ENCODE assay signal across 23 cellular contexts in the genomic region with DNA sequence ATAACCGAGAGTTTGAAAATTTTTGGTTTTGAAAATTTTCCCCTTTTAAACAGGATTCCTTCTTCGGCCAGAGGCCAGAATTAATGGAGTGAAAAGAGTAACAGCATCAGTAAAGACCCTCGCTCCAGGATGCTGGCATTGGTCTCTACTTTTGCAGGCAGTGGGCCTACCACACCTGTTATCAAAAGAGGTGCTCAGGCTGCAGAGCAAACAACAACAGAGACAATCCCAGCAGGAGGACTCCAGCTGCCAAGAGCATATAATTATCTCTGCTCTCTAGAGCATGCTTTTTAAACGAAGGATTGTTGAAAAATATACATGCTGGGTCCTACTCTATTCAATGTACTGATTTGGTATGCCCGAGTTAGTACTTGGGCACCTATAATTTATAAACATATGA.
DNase-seq lines count a peak whose midpoint lies in the region; ATAC-seq, FAIRE-seq and TF ChIP-seq lines count a peak whose summit lies in the region.
"Had no signal": no experiment of that assay in that cellular context is flagged by ENCODE, and none has a peak within 500 bp of the region (broad histone marks: within the 10 kb centered on the region; RNA-seq: fewer than 3 reads in every experiment).

No MANE protein-coding gene starts in this region.

- no peak overlapping the region for H2BK15ac ChIP-seq in H1 (ENCODE audit: low read length)

- H3K79me2 ChIP-seq in GM23338 (replicated peaks; ENCODE audit: insufficient read depth), result no peaks in the 10 kb centered on the region
- no peaks in the 10 kb centered on the region for H3K79me2 ChIP-seq in H1 (ENCODE audit: control insufficient read depth in 1 of 2, insufficient read depth in 2 of 2, low read length in 2 of 2)

- peaks cover 18% of the 10 kb centered on the region for H3K4me1 Mint-ChIP-seq in GM23338
- H3K4me1 Mint-ChIP-seq: CD4-positive, alpha-beta memory T cell; immature natural killer cell had no signal

- H3K9me3 ChIP-seq in H1 (ENCODE audit: insufficient read depth in 2 of 2, low read depth in 1 of 2, low read length in 1 of 2) (no peaks in the 10 kb centered on the region), sigmoid colon (no peaks in the 10 kb centered on the region)
- H3K9me3 ChIP-seq: tibial artery had no signal

- H3K36me3 Mint-ChIP-seq in GM23338 (ENCODE audit: low read depth), result 0 out of 3 replicates have a peak, but pooled peaks cover 4% of the 10 kb centered on the region
- H3K36me3 Mint-ChIP-seq: CD4-positive, alpha-beta memory T cell had no signal

- no peaks in the 10 kb centered on the region for H3K23me2 ChIP-seq in H1 (ENCODE audit: low read depth, low read length)

- CTCF ChIA-PET in H1 (lab: Charles Lee; ENCODE audit: partially characterized antibody), result no interaction called here

- H2AFZ ChIP-seq in GM23338, result no peak overlapping the region
- no peak overlapping the region for H2AFZ ChIP-seq in H1 (ENCODE audit: low read length)

- no peak overlapping the region for H3K23ac ChIP-seq in H1 (ENCODE audit: insufficient read length)

- H4K20me1 ChIP-seq in GM23338 (replicated peaks; ENCODE audit: insufficient read depth) (no peaks in the 10 kb centered on the region), H1 (replicated peaks in 1 of 2; ENCODE audit: control insufficient read depth in 1 of 2, insufficient read depth in 2 of 2, low read length in 2 of 2) (no peaks in the 10 kb centered on the region)

- WGBS in H1 (ENCODE audit: extremely low coverage in 1 of 2, insufficient coverage in 1 of 2, insufficient read length in 1 of 2, insufficient replicate concordance in 2 of 2, low coverage in 1 of 2, low lambda C conversion rate in 2 of 2, missing lambda C conversion rate in 1 of 2), 2 experiments, result 66% methylated on average over 5 of the region's 5 CpGs; no CpG with 5 or more reads in 1 of the 2 experiments
- WGBS in sigmoid colon, 2 donors, result 66 to 69% methylated on average over 5 of the region's 5 CpGs

- H2BK5ac ChIP-seq in H1 (ENCODE audit: low read depth, low read length), result no peak overlapping the region

- H4K8ac ChIP-seq in H1 (ENCODE audit: extremely low read depth, insufficient read depth, low read length), result no peak overlapping the region

- no peaks in the 10 kb centered on the region for H3K9me2 ChIP-seq in GM23338 (ENCODE audit: insufficient read depth)

- H3K4me3 ChIP-seq in GM23338, result no peak overlapping the region
- no peak overlapping the region for H3K4me3 ChIP-seq in H1 (ENCODE audit: extremely low read depth in 1 of 4, insufficient read depth in 2 of 4, low read depth in 3 of 4, low read length in 4 of 4)
- H3K4me3 ChIP-seq in sigmoid colon, result no peak overlapping the region
- H3K4me3 ChIP-seq: cardiac muscle cell, heart right ventricle, tibial artery had no signal

- no peak overlapping the region for H4K91ac ChIP-seq in H1 (replicated peaks; ENCODE audit: insufficient read length, low read length)

- H4K5ac ChIP-seq in H1 (ENCODE audit: insufficient read length, low read depth, low read length), result no peak overlapping the region

- no peaks in the 10 kb centered on the region for H3K79me1 ChIP-seq in H1 (ENCODE audit: low read depth, low read length)

- DNase-seq in GM23338 (ENCODE audit: low spot score) (no peak), NCI-H146 treated with DMSO at 0.1 percent for 48 hours (lab: John Stamatoyannopoulos, UW; ENCODE audit: unreplicated experiment) (peak; percentile 94), NCI-H2227 treated with DMSO at 0.1 percent for 48 hours (lab: John Stamatoyannopoulos, UW) (peak; percentile 95), H1 (ENCODE audit: low read depth in 1 of 2, low spot score in 2 of 2) (no peak), sigmoid colon (no peak)
- DNase-seq in stimulated activated CD8-positive, alpha-beta memory T cell treated with anti-CD3 and anti-CD28 coated beads, Interleukin-4, amount 100 ng/mL, for 48 hours, result no peak
- DNase-seq: activated CD8-positive, alpha-beta T cell treated with anti-CD3 and anti-CD28 coated beads for 36 hours; activated naive CD4-positive, alpha-beta T cell treated with Interleukin-2 at 50 U/mL for 16 hours; amygdala; CD4-positive, alpha-beta memory T cell; EL; heart right ventricle; immature natural killer cell; small intestine; stimulated activated CD4-positive, alpha-beta T cell treated with anti-CD3 and anti-CD28 coated beads, Interleukin-2, amount 100 ng/mL, for 48 hours; stimulated activated naive CD8-positive, alpha-beta T cell treated with anti-CD3 and anti-CD28 coated beads, Interleukin-15, Interleukin-2, amounts not matched to agents 100 U/mL and 50 U/mL, for 24 hours; tibial artery had no signal

- H3K27ac ChIP-seq in GM23338 (ENCODE audit: low read depth), result no peak overlapping the region
- no peak overlapping the region for H3K27ac ChIP-seq in H1 (ENCODE audit: low read depth, low read length)
- no peak overlapping the region for H3K27ac ChIP-seq in sigmoid colon
- H3K27ac ChIP-seq: cardiac muscle cell, heart right ventricle, tibial artery had no signal

- TF ChIP-seq CTCF in GM23338 (conservative IDR thresholded peaks at IDR 0.05; ENCODE audit: low read depth in 2 of 2), result no peak
- no peak for TF ChIP-seq CTCF in H1 (IDR thresholded peaks at IDR 0.05; ENCODE audit: control extremely low read depth in 1 of 3, insufficient read depth in 1 of 3, low read depth in 1 of 3, low read length in 3 of 3)
- TF ChIP-seq CTCF in sigmoid colon (IDR thresholded peaks at IDR 0.05), result no peak

- POLR2A ChIA-PET in H1 (lab: Charles Lee; ENCODE audit: partially characterized antibody), result no interaction called here

- H2AK5ac ChIP-seq in H1 (ENCODE audit: low read depth, low read length), result no peak overlapping the region

- H3K27me3 ChIP-seq in GM23338 (ENCODE audit: insufficient read depth) (no peaks in the 10 kb centered on the region), H1 (replicated peaks in 1 of 4; ENCODE audit: control insufficient read depth in 3 of 4, extremely low read depth in 1 of 4, insufficient read depth in 3 of 4, low read length in 3 of 4) (no peaks in the 10 kb centered on the region), sigmoid colon (no peaks in the 10 kb centered on the region)
- H3K27me3 ChIP-seq: cardiac muscle cell, heart right ventricle, tibial artery had no signal

- no peak overlapping the region for H2BK120ac ChIP-seq in H1 (replicated peaks; ENCODE audit: low read depth, low read length)

- TF ChIP-seq EP300 in H1 (IDR thresholded peaks at IDR 0.05; ENCODE audit: borderline replicate concordance in 1 of 2, low read depth in 2 of 2, low read length in 2 of 2) (no peak), sigmoid colon (IDR thresholded peaks at IDR 0.05) (no peak)

- no peak overlapping the region for H3K14ac ChIP-seq in H1 (ENCODE audit: insufficient read length)

- H3K4me3 Mint-ChIP-seq in GM23338, result no peak overlapping the region
- H3K4me3 Mint-ChIP-seq: activated CD8-positive, alpha-beta T cell treated with anti-CD3 and anti-CD28 coated beads for 36 hours; CD4-positive, alpha-beta memory T cell; dendritic cell treated with granulocyte-macrophage colony-stimulating factor and Interleukin-4, amounts not matched to agents 40 ng/mL and 50 ng/mL, for 4 days; immature natural killer cell; neural crest cell had no signal

- no peak overlapping the region for H2BK12ac ChIP-seq in H1 (ENCODE audit: low read depth, low read length)

- no peaks in the 10 kb centered on the region for H3K9me3 Mint-ChIP-seq in GM23338
- H3K9me3 Mint-ChIP-seq: neural crest cell had no signal

- H3K4me2 ChIP-seq in GM23338 (no peak overlapping the region), H1 (ENCODE audit: insufficient read depth in 1 of 2, low read depth in 2 of 2, low read length in 2 of 2) (no peak overlapping the region)

- no peaks in the 10 kb centered on the region for H3K4me1 ChIP-seq in GM23338 (ENCODE audit: insufficient read depth)
- H3K4me1 ChIP-seq in H1 (replicated peaks in 1 of 4; ENCODE audit: control insufficient read depth in 3 of 4, insufficient read depth in 4 of 4, low read length in 3 of 4), result peaks cover 0 to 4% (median 0%) of the 10 kb centered on the region in 4 experiments; a peak in 1 of 7 replicates
- H3K4me1 ChIP-seq in sigmoid colon, result no peaks in the 10 kb centered on the region
- H3K4me1 ChIP-seq: heart right ventricle, tibial artery had no signal

- ATAC-seq in GM23338 (peak; percentile 23; the same call in 1 of the 3 replicates), HG03521 (IDR thresholded peaks at IDR 0.05; ENCODE audit: unreplicated experiment) (no peak), HG02840 (IDR thresholded peaks at IDR 0.05; ENCODE audit: low FRiP score, unreplicated experiment) (no peak)
- ATAC-seq: activated CD8-positive, alpha-beta T cell treated with anti-CD3 and anti-CD28 coated beads for 36 hours; heart right ventricle; HepG2; stimulated activated naive CD8-positive, alpha-beta T cell treated with anti-CD3 and anti-CD28 coated beads, Interleukin-15, Interleukin-2, amounts not matched to agents 100 U/mL and 50 U/mL, for 24 hours had no signal

- no peak overlapping the region for H2BK20ac ChIP-seq in H1 (ENCODE audit: low read length)

- intact Hi-C loops in sigmoid colon (cut with DNase I), result no loop called here

- H3F3A ChIP-seq in GM23338 (replicated peaks; ENCODE audit: low read depth), result no peaks in the 10 kb centered on the region

- H3K9ac ChIP-seq in H1 (replicated peaks in 1 of 4; ENCODE audit: extremely low read depth in 1 of 4, low read depth in 3 of 4, low read length in 3 of 4), result no peak overlapping the region

- TF ChIP-seq POLR2A in H1 (IDR thresholded peaks at IDR 0.05; ENCODE audit: control extremely low read depth in 1 of 2, low read depth in 2 of 2, low read length in 2 of 2) (no peak), sigmoid colon (IDR thresholded peaks at IDR 0.05) (no peak)

- no peak for TF ChIP-seq RAD21 in H1 (IDR thresholded peaks at IDR 0.05 in 1 of 2, conservative IDR thresholded peaks at IDR 0.05 in 1 of 2; ENCODE audit: low read depth in 2 of 2, low read length in 2 of 2)

- no peak for FAIRE-seq in H1 (lab: Jason Lieb, UNC)
- FAIRE-seq: HepG2, small intestine had no signal

- H3K36me3 ChIP-seq in GM23338 (ENCODE audit: insufficient read depth) (no peaks in the 10 kb centered on the region), H1 (ENCODE audit: control insufficient read depth in 2 of 4, insufficient read depth in 4 of 4, low read length in 3 of 4) (no peaks in the 10 kb centered on the region), sigmoid colon (no peaks in the 10 kb centered on the region)
- H3K36me3 ChIP-seq: cardiac muscle cell, heart right ventricle, tibial artery had no signal

- no peak overlapping the region for H3K4ac ChIP-seq in H1 (replicated peaks; ENCODE audit: insufficient read length, low read depth, low read length)

- H3K18ac ChIP-seq in H1 (ENCODE audit: extremely low read depth, low read length), result no peak overlapping the region

- no peak overlapping the region for H3K56ac ChIP-seq in H1 (replicated peaks; ENCODE audit: insufficient read length, low read depth, low read length)

- H3K27me3 Mint-ChIP-seq in GM23338 (ENCODE audit: insufficient read depth, low read depth, poor library complexity), result no peaks in the 10 kb centered on the region
- H3K27me3 Mint-ChIP-seq: activated CD8-positive, alpha-beta T cell treated with anti-CD3 and anti-CD28 coated beads for 36 hours; CD4-positive, alpha-beta memory T cell; dendritic cell treated with granulocyte-macrophage colony-stimulating factor and Interleukin-4, amounts not matched to agents 40 ng/mL and 50 ng/mL, for 4 days had no signal

- H3K27ac Mint-ChIP-seq in GM23338, result no peak overlapping the region
- H3K27ac Mint-ChIP-seq: activated CD8-positive, alpha-beta T cell treated with anti-CD3 and anti-CD28 coated beads for 36 hours; CD4-positive, alpha-beta memory T cell; dendritic cell treated with granulocyte-macrophage colony-stimulating factor and Interleukin-4, amounts not matched to agents 40 ng/mL and 50 ng/mL, for 4 days; immature natural killer cell had no signal

Comparison
In these comparisons a context has a peak if more than half of its experiments do, and no peak if none do; other contexts are left out.
1. DNase-seq: peak in NCI-H146 treated with DMSO at 0.1 percent for 48 hours (single experiment) and NCI-H2227 treated with DMSO at 0.1 percent for 48 hours (single experiment); none in GM23338 (single experiment), H1 (0 of 2), sigmoid colon (single experiment) and stimulated activated CD8-positive, alpha-beta memory T cell treated with anti-CD3 and anti-CD28 coated beads, Interleukin-4, amount 100 ng/mL, for 48 hours (single experiment).